Comparison of ENCODE assay signal across 8 cellular contexts in genomic region chr13:45119469-45119989, GRCh38. TPM values are rescaled to one million over a fixed set of nuclear protein-coding genes. Genes with fewer than 3 reads are reported as not detected.
DNase-seq lines count a peak whose midpoint lies in the region; ATAC-seq, FAIRE-seq and TF ChIP-seq lines count a peak whose summit lies in the region.

No MANE protein-coding gene starts in this region.

- H3K79me2 ChIP-seq in K562 (ENCODE audit: control insufficient read depth, insufficient read depth, low read length): peaks cover 46% of the 10 kb centered on the region

- TF ChIP-seq RAD21 in K562 (CRISPR knock-in tag; conservative IDR thresholded peaks at IDR 0.05 in 1 of 2, IDR thresholded peaks at IDR 0.05 in 1 of 2) (no peak), liver (IDR thresholded peaks at IDR 0.05) (no peak)

- no peak for TF ChIP-seq POLR2A in K562 (conservative IDR thresholded peaks at IDR 0.05)

- POLR2A ChIA-PET in K562 (lab: Yijun Ruan, JAX): interaction anchor here (0.6 kb wide), 2 partner anchors 71 to 491 kb away, joined by 3 to 5 read pairs; no protein-coding TSS in a partner anchor

- peak overlapping the region; percentile 97 for H2AFZ ChIP-seq in K562 (ENCODE audit: low read depth, low read length)

- CTCF ChIA-PET in K562 (lab: Yijun Ruan, JAX; ENCODE audit: low intra/inter-chr PET ratio): no interaction called here

- H3K27me3 ChIP-seq in K562 (ENCODE audit: control insufficient read depth in 2 of 2, insufficient read depth in 2 of 2, low read length in 2 of 2) (no peaks in the 10 kb centered on the region), liver (ENCODE audit: control insufficient read depth in 4 of 4, insufficient read depth in 4 of 4, low read length in 3 of 4) (no peaks in the 10 kb centered on the region)

- BruUV-seq in K562 (replicated peaks; lab: Mats Ljungman, UMichigan): no TSS peak

- peak overlapping the region; percentile 87; the same call in 2 of the 3 replicates for H3K27ac ChIP-seq in K562 (ENCODE audit: extremely low read depth, low read depth, low read length)
- peak overlapping the region; percentile 54 to 77 for H3K27ac ChIP-seq in liver (ENCODE audit: low read depth in 1 of 2, low read length in 2 of 2)

- intact Hi-C loops in K562 (cut with micrococcal nuclease): no loop called here

- TF ChIP-seq EP300 in K562 (IDR thresholded peaks at IDR 0.05; ENCODE audit: low read length): no peak

- peaks cover 9% of the 10 kb centered on the region; the same call in 2 of the 3 replicates for H3K36me3 ChIP-seq in K562 (ENCODE audit: control insufficient read depth, insufficient read depth, low read length)
- H3K36me3 ChIP-seq in liver (ENCODE audit: control insufficient read depth in 4 of 4, insufficient read depth in 3 of 4, low read depth in 1 of 4, low read length in 3 of 4): no peaks in the 10 kb centered on the region

- peaks cover 7 to 14% of the 10 kb centered on the region in 2 experiments; a peak in 3 of 5 replicates for H3K4me1 ChIP-seq in K562 (replicated peaks in 1 of 2; ENCODE audit: control insufficient read depth in 2 of 2, insufficient read depth in 2 of 2, low read length in 2 of 2)
- peaks cover 0 to 18% (median 18%) of the 10 kb centered on the region in 4 donors for H3K4me1 ChIP-seq in liver (ENCODE audit: control insufficient read depth in 4 of 4, insufficient read depth in 4 of 4, low read length in 3 of 4)

- H3K9me3 ChIP-seq in K562 (replicated peaks; ENCODE audit: control insufficient read depth, insufficient read depth, low read depth, low read length) (no peaks in the 10 kb centered on the region), liver (ENCODE audit: control insufficient read depth in 4 of 4, low read length in 3 of 4) (no peaks in the 10 kb centered on the region)

- H3K4me2 ChIP-seq in K562 (ENCODE audit: insufficient read depth, low read length): peak overlapping the region; percentile 91

- in situ Hi-C loops in K562 (cut with MboI): no loop called here

- H3K9ac ChIP-seq in K562 (ENCODE audit: insufficient read depth in 1 of 2, low read depth in 2 of 2, low read length in 2 of 2) (peak overlapping the region; percentile 78 to 89; a peak in 3 of 4 replicates), liver (ENCODE audit: low read depth in 1 of 2, low read length in 2 of 2) (peak overlapping the region; percentile 73 to 86)

- H3K4me3 ChIP-seq in K562 (peak overlapping the region; percentile 87), liver (ENCODE audit: low read depth in 1 of 3, low read length in 3 of 3) (peak overlapping the region; percentile 86 to 92 (median 90))

- no peaks in the 10 kb centered on the region for H4K20me1 ChIP-seq in K562 (replicated peaks; ENCODE audit: control insufficient read depth, insufficient read depth, low read length)

- FAIRE-seq in K562 (lab: Jason Lieb, UNC): no peak

- DNase-seq in NCI-H345 treated with DMSO at 0.1 percent for 48 hours (lab: John Stamatoyannopoulos, UW; ENCODE audit: unreplicated experiment) (peak; percentile 1), NCI-H345 (lab: John Stamatoyannopoulos, UW) (no peak), T-helper 9 cell (peak; percentile 58), K562 (ENCODE audit: extremely low read depth in 1 of 4, low spot score in 3 of 4) (peak in 2 of 4 experiments; percentile 10 to 37), A172 (ENCODE audit: low spot score) (no peak)
- DNase-seq in stimulated activated CD8-positive, alpha-beta memory T cell treated with anti-CD3 and anti-CD28 coated beads, Interleukin-15, amount 100 ng/mL, for 4 hours (ENCODE audit: low read depth in 2 of 2): peak; percentile 23 to 32

- TF ChIP-seq CTCF in K562 (IDR thresholded peaks at IDR 0.05 in 2 of 3, conservative IDR thresholded peaks at IDR 0.05 in 1 of 3; ENCODE audit: insufficient read depth in 2 of 3, low read depth in 1 of 3, low read length in 3 of 3): no peak
- no peak for TF ChIP-seq CTCF in liver (IDR thresholded peaks at IDR 0.05; ENCODE audit: low read depth, low read length, missing input control)

- ATAC-seq in HG03342 (IDR thresholded peaks at IDR 0.05; ENCODE audit: unreplicated experiment) (peak; percentile 37), K562 (peak; percentile 42)

- WGBS in K562 (ENCODE audit: insufficient coverage, low coverage, missing lambda C conversion rate): 8% methylated on average over 6 of the region's 6 CpGs
- 14% methylated on average over 6 of the region's 6 CpGs for WGBS in liver

- H3K9me1 ChIP-seq in K562 (ENCODE audit: control insufficient read depth, insufficient read depth, low read length): no peaks in the 10 kb centered on the region

TF ChIP-seq in K562, 482 proteins besides CTCF, POLR2A, EP300 and RAD21 (continues in another document):
- TF ChIP-seq POLR3G (IDR thresholded peaks at IDR 0.05; ENCODE audit: extremely low read depth, insufficient read length, insufficient replicate concordance) (no peak), CSDE1 (IDR thresholded peaks at IDR 0.05) (no peak), CHD4 (IDR thresholded peaks at IDR 0.05; ENCODE audit: insufficient read depth, insufficient replicate concordance, low read depth, low read length, poor library complexity, severe bottlenecking) (no peak), FOXP4 (CRISPR knock-in tag; IDR thresholded peaks at IDR 0.05; ENCODE audit: borderline replicate concordance) (no peak), CREM (IDR thresholded peaks at IDR 0.05; ENCODE audit: low read depth) (peak; percentile 62), RBM15 (IDR thresholded peaks at IDR 0.05; ENCODE audit: insufficient read depth, low read length) (no peak), ZNF347 (CRISPR knock-in tag; IDR thresholded peaks at IDR 0.05; ENCODE audit: low read depth) (no peak), LEF1 (IDR thresholded peaks at IDR 0.05) (0 out of 2 replicates have a peak, but pooled peaks have one; percentile 15)

TF ChIP-seq in liver, 16 proteins besides CTCF, POLR2A, EP300 and RAD21:
- no peak for TF ChIP-seq TAF1 (conservative IDR thresholded peaks at IDR 0.05)

RNA-seq across cellular contexts. Expression of gene GTF2F2, which starts 0.8 kb away (rescaled TPM):
- 11.2 and 29.0 TPM in 2 replicates for total RNA-seq in K562 (2011; cell fraction: chromatin; rRNA removed; ENCODE audit: low replicate concordance)
- 9.5 and 10.9 TPM in 2 replicates for total RNA-seq in K562 (2011; cell fraction: nucleolus; rRNA removed)
- total RNA-seq in K562 (2011; cell fraction: nucleoplasm; rRNA removed): 15.8 and 25.6 TPM in 2 replicates
- total RNA-seq in K562 (2014; rRNA removed) (27.8 and 32.4 TPM in 2 replicates), K562 (2014; rRNA removed; fragmentation: Illumina TruSeq; extraction: Trizol) (44.8 and 52.0 TPM in 2 replicates), K562 (2015; rRNA removed; fragmentation: Illumina TruSeq; extraction: Trizol) (35.4 and 38.3 TPM in 2 replicates), K562 (2021) (30.5 and 32.3 TPM in 2 replicates), liver (1 to 10 TPM; 7.0 to 7.6 TPM)
- polyA plus RNA-seq in K562 (2011; rRNA removed) (20.4 and 24.4 TPM in 2 replicates), K562 (2014; fragmentation: Illumina TruSeq; extraction: Trizol) (28.4 and 32.8 TPM in 2 replicates), K562 (2014; fragmentation: Nextera tagmentation; extraction: Ambion mirVana) (10 to 100 TPM; 19.7 to 22.6 TPM), K562 (2014; rRNA removed) (33.5 and 39.9 TPM in 2 replicates), liver (1 to 10 TPM; 6.0 to 8.5 TPM)
- polyA plus RNA-seq in K562 (2011; cell fraction: cytosol; rRNA removed): 5.0 and 8.5 TPM in 2 replicates
- 4.1 and 6.8 TPM in 2 replicates for polyA plus RNA-seq in K562 (2011; cell fraction: nucleus; rRNA removed)
- 18.9 and 22.7 TPM in 2 replicates for polyA plus RNA-seq in K562 (2012)
- 17.7 and 20.7 TPM in 2 replicates for polyA minus RNA-seq in K562 (2011; rRNA and poly(A)+ RNA removed)
- polyA minus RNA-seq in K562 (2011; cell fraction: cytosol; rRNA and poly(A)+ RNA removed): 7.2 and 9.9 TPM in 2 replicates
- polyA minus RNA-seq in K562 (2011; cell fraction: nucleus; rRNA and poly(A)+ RNA removed): 8.1 and 12.7 TPM in 2 replicates
- total RNA-seq in A172 (2014; rRNA removed; shearing (Covaris generic)): 72.2 and 79.9 TPM in 2 replicates

Comparison
In these comparisons a context has a peak if more than half of its experiments do, and no peak if none do; other contexts are left out.
1. DNase-seq: peak in NCI-H345 treated with DMSO at 0.1 percent for 48 hours (single experiment), T-helper 9 cell (single experiment) and stimulated activated CD8-positive, alpha-beta memory T cell treated with anti-CD3 and anti-CD28 coated beads, Interleukin-15, amount 100 ng/mL, for 4 hours (2 of 2); none in NCI-H345 (single experiment) and A172 (single experiment).